In genomic region chr3:51637941-51638471, GRCh38 we compare ENCODE assay signal across 8 cellular contexts. TPM values are rescaled to one million over a fixed set of nuclear protein-coding genes. Genes with fewer than 3 reads are reported as not detected.
DNase-seq lines count a peak whose midpoint lies in the region; ATAC-seq and TF ChIP-seq lines count a peak whose summit lies in the region.

No MANE protein-coding gene starts in this region.

- H3K27ac ChIP-seq in neuronal stem cell (replicated peaks; ENCODE audit: low read length) = no peak overlapping the region

- no peaks in the 10 kb centered on the region for H3K27me3 Mint-ChIP-seq in Caco-2 (ENCODE audit: insufficient read depth, unreplicated experiment)

- DNase-seq in Caco-2 (peak; percentile 73 to 75), LHCN-M2 (ENCODE audit: low read depth) (peak; percentile 56), SKM-1 treated with dmso at 0.1 percent for 144 hours (lab: John Stamatoyannopoulos, UW; ENCODE audit: unreplicated experiment) (peak; percentile 85), epithelial cell of esophagus (ENCODE audit: low read depth) (peak; percentile 85), neuronal stem cell (ENCODE audit: low spot score) (peak; percentile 17), DMS79 (lab: John Stamatoyannopoulos, UW) (no peak), posterior vena cava (ENCODE audit: low spot score) (no peak)

- no peak overlapping the region for H3K18ac ChIP-seq in neuronal stem cell (ENCODE audit: low read length)

- no peaks in the 10 kb centered on the region for H3K9me3 ChIP-seq in Caco-2
- H3K9me3 ChIP-seq in neuronal stem cell (replicated peaks in 1 of 2; ENCODE audit: control insufficient read depth in 2 of 2, insufficient read depth in 1 of 2, low read depth in 1 of 2, low read length in 2 of 2) = no peaks in the 10 kb centered on the region

- peaks cover 83% of the 10 kb centered on the region for H3K36me3 Mint-ChIP-seq in Caco-2 (ENCODE audit: insufficient read depth, unreplicated experiment)

- no peak overlapping the region for H2BK120ac ChIP-seq in neuronal stem cell (ENCODE audit: low read depth, low read length)

- H4K91ac ChIP-seq in neuronal stem cell (ENCODE audit: low read depth, low read length, poor library complexity) = no peak overlapping the region

- H2BK5ac ChIP-seq in neuronal stem cell (ENCODE audit: low read length) = no peak overlapping the region

- H4K8ac ChIP-seq in neuronal stem cell (ENCODE audit: low read depth, low read length) = no peak overlapping the region

- POLR2A ChIA-PET in Caco-2 (lab: Charles Lee) = no interaction called here

- H3K4me1 ChIP-seq in Caco-2 (peaks cover 10% of the 10 kb centered on the region), neuronal stem cell (ENCODE audit: control insufficient read depth in 2 of 2, insufficient read depth in 1 of 2, low read depth in 1 of 2, low read length in 2 of 2) (no peaks in the 10 kb centered on the region)

- H3K9ac ChIP-seq in neuronal stem cell (ENCODE audit: low read depth, low read length, poor library complexity) = no peak overlapping the region

- no peak overlapping the region for H2AFZ ChIP-seq in neuronal stem cell (ENCODE audit: low read length)

- H3K4me3 ChIP-seq in Caco-2 (ENCODE audit: low read depth, low read length) (no peak overlapping the region), epithelial cell of esophagus (ENCODE audit: low read length) (no peak overlapping the region), neuronal stem cell (ENCODE audit: low read length in 2 of 2) (no peak overlapping the region)

- intact Hi-C loops in Caco-2 (cut with micrococcal nuclease; ENCODE audit: unreplicated experiment) (loop anchor here (1.0 kb wide), 2 partner anchors 31 to 136 kb away; no protein-coding TSS in a partner anchor), posterior vena cava (cut with DNase I) (no loop called here)

- no peak overlapping the region for H3K4me2 ChIP-seq in neuronal stem cell (ENCODE audit: insufficient read depth, low read length, poor library complexity, severe bottlenecking)

- H3K4ac ChIP-seq in neuronal stem cell (ENCODE audit: low read length) = no peak overlapping the region

- H3K23ac ChIP-seq in neuronal stem cell (ENCODE audit: low read depth, low read length, poor library complexity) = no peak overlapping the region

- no peak overlapping the region for H2BK15ac ChIP-seq in neuronal stem cell (ENCODE audit: low read length)

- H3K79me1 ChIP-seq in neuronal stem cell (ENCODE audit: low read depth, low read length) = no peaks in the 10 kb centered on the region

- TF ChIP-seq CTCF in Caco-2 (IDR thresholded peaks at IDR 0.05; ENCODE audit: insufficient read depth in 1 of 2, low read depth in 1 of 2, low read length in 1 of 2, severe bottlenecking in 1 of 2, unreplicated experiment in 1 of 2) = peak; percentile 96 to 98
- TF ChIP-seq CTCF in epithelial cell of esophagus (IDR thresholded peaks at IDR 0.05; ENCODE audit: insufficient read depth, low read depth, low read length, missing control alignments) = peak; percentile 99

- H3K14ac ChIP-seq in neuronal stem cell (ENCODE audit: low read length) = no peak overlapping the region

- no peaks in the 10 kb centered on the region for H3K9me3 Mint-ChIP-seq in Caco-2 (ENCODE audit: unreplicated experiment)

- BruUV-seq in Caco-2 (replicated peaks; lab: Mats Ljungman, UMichigan) = no TSS peak

- H2BK12ac ChIP-seq in neuronal stem cell (ENCODE audit: low read length) = no peak overlapping the region

- ATAC-seq in GM19395 (IDR thresholded peaks at IDR 0.05; ENCODE audit: unreplicated experiment) = peak; percentile 53

- no CpG with 5 or more reads among the region's 6 CpGs for WGBS in neuronal stem cell (ENCODE audit: extremely low coverage in 2 of 2, insufficient read length in 2 of 2, insufficient replicate concordance in 1 of 2), 2 donors

- peaks cover 2% of the 10 kb centered on the region for H3K36me3 ChIP-seq in Caco-2 (ENCODE audit: control insufficient read depth, insufficient read depth, low read length)
- peaks cover 45 to 96% of the 10 kb centered on the region in 2 donors for H3K36me3 ChIP-seq in neuronal stem cell (replicated peaks in 1 of 2; ENCODE audit: control insufficient read depth in 2 of 2, insufficient read depth in 2 of 2, low read length in 2 of 2)

- H2AK5ac ChIP-seq in neuronal stem cell (ENCODE audit: low read depth, low read length) = no peak overlapping the region

- no peak overlapping the region for H3K4me3 Mint-ChIP-seq in Caco-2 (ENCODE audit: unreplicated experiment)

- H3K4me1 Mint-ChIP-seq in Caco-2 (ENCODE audit: low read depth, unreplicated experiment) = no peaks in the 10 kb centered on the region

- H3K27me3 ChIP-seq in Caco-2 (replicated peaks; ENCODE audit: control insufficient read depth, insufficient read depth, low read length) (no peaks in the 10 kb centered on the region), neuronal stem cell (ENCODE audit: control insufficient read depth in 3 of 3, insufficient read depth in 3 of 3, low read depth in 1 of 3, low read length in 3 of 3) (no peaks in the 10 kb centered on the region)

- no peak overlapping the region for H3K27ac Mint-ChIP-seq in Caco-2 (ENCODE audit: unreplicated experiment)

- CTCF ChIA-PET in Caco-2 (lab: Charles Lee) = interaction anchor here (1.0 to 1.8 kb wide), 3 partner anchors 31 to 138 kb away, joined by 4 to 9 read pairs (median 7); partner anchors contain the start of gene DCAF1

RNA-seq across cellular contexts. Expression of gene TEX264, which starts 33.0 kb away (rescaled TPM):
- total RNA-seq in Caco-2 (2022) (32.4 and 37.9 TPM in 2 replicates), LHCN-M2 (2014; rRNA removed) (72.7 and 79.6 TPM in 2 replicates), posterior vena cava (10 to 100 TPM; 17.8 to 24.8 TPM)
- polyA plus RNA-seq in LHCN-M2 (2012) = 63.8 TPM
- 4.3 TPM for polyA plus RNA-seq in neuronal stem cell (2013, experiment 1 of 2)
- polyA plus RNA-seq in neuronal stem cell (2013, experiment 2 of 2) = 4.1 TPM

Comparison
In these comparisons a context has a peak if more than half of its experiments do, and no peak if none do; other contexts are left out.
1. DNase-seq: peak in Caco-2 (2 of 2), LHCN-M2 (single experiment), SKM-1 treated with dmso at 0.1 percent for 144 hours (single experiment), epithelial cell of esophagus (single experiment) and neuronal stem cell (single experiment); none in DMS79 (single experiment) and posterior vena cava (single experiment).